1 cellular context compared by ENCODE assay signal in genomic region chr2:70789304-70790078, GRCh38.
TF ChIP-seq lines count a peak whose summit lies in the region.

No MANE protein-coding gene starts in this region.

TF ChIP-seq in HEK293, 187 proteins besides CTCF, POLR2A, EP300 and RAD21 (continued from another document):
- TF ChIP-seq ZNF518A (tag by site-specific recombination; conservative IDR thresholded peaks at IDR 0.05; ENCODE audit: low read depth) (no peak), ZNF645 (tag by site-specific recombination; IDR thresholded peaks at IDR 0.05) (no peak), PRDM10 (tag by site-specific recombination; IDR thresholded peaks at IDR 0.05) (peak; percentile 68), ZNF2 (tag by site-specific recombination; IDR thresholded peaks at IDR 0.05) (no peak), ZNF311 (tag by site-specific recombination; IDR thresholded peaks at IDR 0.05; ENCODE audit: borderline replicate concordance) (no peak), HIC1 (tag by site-specific recombination; IDR thresholded peaks at IDR 0.05) (no peak), ZNF585B (tag by site-specific recombination; IDR thresholded peaks at IDR 0.05) (no peak)
